In the genomic region with DNA sequence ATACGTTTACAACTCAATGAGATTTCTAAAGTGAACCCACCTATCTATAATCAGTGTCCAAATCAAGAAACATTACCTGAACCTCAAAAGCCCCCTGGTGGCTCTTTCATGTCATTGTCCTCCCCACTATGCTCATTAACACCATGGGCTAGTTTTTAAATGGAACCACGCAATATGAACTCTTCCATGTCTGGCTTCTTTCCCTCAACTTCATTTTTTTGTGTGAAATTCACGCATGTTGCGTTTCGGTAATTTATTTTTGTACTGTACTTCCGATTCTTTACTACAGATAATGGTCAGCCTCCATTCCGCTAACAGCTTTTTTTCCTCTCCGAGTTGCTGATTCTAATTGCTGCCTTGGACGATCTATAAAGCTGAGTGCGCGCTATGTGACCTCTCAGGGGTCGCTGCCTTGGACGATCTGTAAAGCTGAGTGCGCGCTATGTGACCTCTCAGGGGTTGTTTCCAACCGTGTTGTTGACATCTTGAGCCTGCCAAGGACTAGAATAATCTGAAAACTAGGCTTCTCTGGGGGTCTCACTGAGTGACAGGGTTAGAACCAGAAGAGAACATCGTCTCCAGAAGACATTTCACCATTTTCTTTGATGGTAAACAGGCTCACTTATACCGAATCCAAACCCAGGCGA, we compare ENCODE assay signal across 8 cellular contexts. TPM values are rescaled to one million over a fixed set of nuclear protein-coding genes. Genes with fewer than 3 reads are reported as not detected.
DNase-seq lines count a peak whose midpoint lies in the region; ATAC-seq and TF ChIP-seq lines count a peak whose summit lies in the region.

No MANE protein-coding gene starts in this region.

- no peaks in the 10 kb centered on the region for H3K9me3 Mint-ChIP-seq in T-cell

- ATAC-seq in T-cell (replicated peaks in 1 of 4), result no peak
- ATAC-seq in GM21723 (IDR thresholded peaks at IDR 0.05; ENCODE audit: unreplicated experiment), result no peak

- DNase-seq in DMS53 treated with DMSO at 0.1 percent for 48 hours (lab: John Stamatoyannopoulos, UW; ENCODE audit: unreplicated experiment) (peak; percentile 76), HAP-1 (ENCODE audit: low spot score in 2 of 2) (peak; percentile 55 to 68), NCI-H146 treated with DMSO at 0.1 percent for 48 hours (lab: John Stamatoyannopoulos, UW; ENCODE audit: unreplicated experiment) (peak; percentile 80), T-cell (peak in 31 of 34 experiments; percentile 11 to 56 (median 40)), dermis blood vessel endothelial cell (peak; percentile 76), lower leg skin (ENCODE audit: low spot score in 2 of 2) (peak in 1 of 2 donors; percentile 30)
- peak in 5 of 6 experiments; percentile 21 to 83 (median 57) for DNase-seq in stimulated activated naive CD4-positive, alpha-beta T cell (lab: John Stamatoyannopoulos, UW)

- in situ Hi-C loops in HAP-1 (cut with MboI; ENCODE audit: low sequenced_read_pairs), result loop anchor here (5.0 to 25.0 kb wide), 2 partner anchors 226 to 736 kb away; no protein-coding TSS in a partner anchor

- no peaks in the 10 kb centered on the region for H3K27me3 ChIP-seq in HAP-1 (ENCODE audit: low read depth)

- no peak for TF ChIP-seq POLR2A in lower leg skin (IDR thresholded peaks at IDR 0.05)

- H3K27me3 Mint-ChIP-seq in T-cell, result no peaks in the 10 kb centered on the region

- H3K36me3 ChIP-seq in HAP-1 (replicated peaks), result peaks cover 2% of the 10 kb centered on the region

- no peak overlapping the region for H3K27ac Mint-ChIP-seq in T-cell

- H3K36me3 Mint-ChIP-seq in T-cell, result peaks cover 10% of the 10 kb centered on the region

- intact Hi-C loops in lower leg skin (cut with DNase I; ENCODE audit: low total_unique reads), result no loop called here

- POLR2A ChIA-PET in T-cell (lab: Charles Lee), result interaction anchor here (0.6 to 2.9 kb wide), 16 partner anchors 19 to 1284 kb away, joined by 3 to 58 read pairs (median 6); a partner anchor contains a TSS

- H3K4me3 Mint-ChIP-seq in T-cell, result no peak overlapping the region

- peaks cover 32 to 49% (median 40%) of the 10 kb centered on the region in 3 donors for H3K4me1 Mint-ChIP-seq in T-cell

- TF ChIP-seq CTCF in lower leg skin (IDR thresholded peaks at IDR 0.05), result peak in 1 of 3 donors; percentile 40

- WGBS in lower leg skin, 2 donors, result 7 to 8% methylated on average over 19 of the region's 19 CpGs

- CTCF ChIA-PET in T-cell (lab: Charles Lee), result interaction anchor here (0.6 to 3.8 kb wide), 19 partner anchors 9 to 227 kb away, joined by 3 to 35 read pairs (median 7); a partner anchor contains a TSS

- H3K9me3 ChIP-seq in HAP-1, result no peaks in the 10 kb centered on the region

- peaks cover 18% of the 10 kb centered on the region for H3K4me1 ChIP-seq in HAP-1

- H3K4me3 ChIP-seq in HAP-1 (peak overlapping the region; percentile 79), lower leg skin (ENCODE audit: low read depth, poor library complexity, severe bottlenecking) (peak overlapping the region; percentile 19)

RNA-seq across cellular contexts. Expression of a gene that starts 1.1 kb away (rescaled TPM):
- total RNA-seq in T-cell (10 to 100 TPM; 60.3 to 91.7 (median 75.8) TPM), dermis blood vessel endothelial cell (266 and 537 TPM in 2 replicates), lower leg skin (10 to 100 TPM; 53.4 to 80.9 (median 57.9) TPM)

RNA-seq across cellular contexts. Expression of a gene that starts 24.5 kb away (rescaled TPM):
- total RNA-seq in T-cell (10 to 100 TPM; 14.3 to 28.8 (median 25.8) TPM), dermis blood vessel endothelial cell (27.1 and 27.4 TPM in 2 replicates), lower leg skin (10 to 100 TPM in 3 of 4 donors, 1 to 10 TPM in 1; 6.4 to 16.5 (median 12.8) TPM)
